20 cellular contexts compared by ENCODE assay signal in the genomic region with DNA sequence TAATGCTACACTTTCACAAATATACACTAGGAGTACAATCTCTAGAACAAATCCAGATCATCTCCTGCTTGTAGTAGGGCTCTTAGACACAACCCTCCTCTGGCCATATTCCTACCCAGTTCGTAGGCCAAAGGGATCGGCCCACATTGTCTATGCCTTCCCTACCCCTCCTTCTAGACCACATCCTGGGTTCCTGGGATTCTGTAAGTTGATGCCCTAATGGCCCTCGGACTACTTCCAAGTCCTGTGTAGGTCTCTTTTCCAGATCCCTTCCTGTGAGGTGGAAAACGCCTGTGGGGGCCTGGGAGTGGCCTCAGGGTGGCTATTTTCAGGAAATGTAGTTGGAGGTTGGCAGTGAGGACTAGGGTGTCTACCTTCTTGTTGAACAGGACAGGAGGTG.
A peak's percentile ranks its signal among the peaks of the same experiment; 100 is the strongest.
DNase-seq lines count a peak whose midpoint lies in the region; ATAC-seq and TF ChIP-seq lines count a peak whose summit lies in the region.
"Had no signal": no experiment of that assay in that cellular context is flagged by ENCODE, and none has a peak within 500 bp of the region (broad histone marks: within the 10 kb centered on the region; RNA-seq: fewer than 3 reads in every experiment).

No MANE protein-coding gene starts in this region.

- H3K36me3 Mint-ChIP-seq in stimulated activated effector memory CD8-positive, alpha-beta T cell treated with anti-CD3 and anti-CD28 coated beads, Interleukin-12 subunit alpha, Interleukin-12 subunit beta, amount 100 ng/mL, for 72 hours = no peaks in the 10 kb centered on the region
- H3K36me3 Mint-ChIP-seq: CD4-positive, CD25-positive, alpha-beta regulatory T cell; IgD-negative memory B cell had no signal

- DNase-seq in right cardiac atrium = no peak
- DNase-seq in left ventricle myocardium inferior = no peak
- DNase-seq in left lobe of liver (ENCODE audit: low spot score) = no peak
- no peak for DNase-seq in stimulated activated effector memory CD8-positive, alpha-beta T cell treated with anti-CD3 and anti-CD28 coated beads, Interleukin-12 subunit alpha, Interleukin-12 subunit beta, amount 100 ng/mL, for 72 hours (ENCODE audit: low spot score in 2 of 2)
- DNase-seq in left colon = no peak
- no peak for DNase-seq in mesendoderm
- DNase-seq in NOMO-1 treated with DMSO at 0.1 percent for 48 hours (lab: John Stamatoyannopoulos, UW; ENCODE audit: unreplicated experiment) = no peak
- DNase-seq: CD4-positive, CD25-positive, alpha-beta regulatory T cell; EL; GF-D8; GOT3; NCI-H1694; NCI-H2081; NCI-H2171 treated with DMSO at 0.1 percent for 48 hours; NCI-H446; NCI-H526; SHP77 had no signal

- no peak overlapping the region for H3K4me3 Mint-ChIP-seq in stimulated activated effector memory CD8-positive, alpha-beta T cell treated with anti-CD3 and anti-CD28 coated beads, Interleukin-12 subunit alpha, Interleukin-12 subunit beta, amount 100 ng/mL, for 72 hours
- H3K4me3 Mint-ChIP-seq: B cell; CD4-positive, CD25-positive, alpha-beta regulatory T cell; IgD-negative memory B cell had no signal

- H3K18ac ChIP-seq in mesendoderm (ENCODE audit: low read length) = no peak overlapping the region

- H3K4ac ChIP-seq in mesendoderm (ENCODE audit: low read depth, low read length) = no peak overlapping the region

- H2BK15ac ChIP-seq in mesendoderm (replicated peaks; ENCODE audit: low read depth) = no peak overlapping the region

- no peak overlapping the region for H3K23ac ChIP-seq in mesendoderm (ENCODE audit: low read length)

- H3K9me3 ChIP-seq in right cardiac atrium (ENCODE audit: control insufficient read depth, low read length) (no peaks in the 10 kb centered on the region), left ventricle myocardium inferior (replicated peaks) (no peaks in the 10 kb centered on the region)
- H3K9me3 ChIP-seq: A549 had no signal

- no peak overlapping the region for H2BK120ac ChIP-seq in mesendoderm (ENCODE audit: low read depth, low read length)

- peaks cover 7% of the 10 kb centered on the region for H3K9me3 Mint-ChIP-seq in stimulated activated effector memory CD8-positive, alpha-beta T cell treated with anti-CD3 and anti-CD28 coated beads, Interleukin-12 subunit alpha, Interleukin-12 subunit beta, amount 100 ng/mL, for 72 hours
- H3K9me3 Mint-ChIP-seq: IgD-negative memory B cell had no signal

- H3K27me3 ChIP-seq in right cardiac atrium (ENCODE audit: control insufficient read depth, insufficient read depth) (no peaks in the 10 kb centered on the region), left ventricle myocardium inferior (ENCODE audit: low read depth) (no peaks in the 10 kb centered on the region), mesendoderm (ENCODE audit: insufficient read depth, low read length, poor library complexity) (no peaks in the 10 kb centered on the region)

- H3K27ac Mint-ChIP-seq in stimulated activated effector memory CD8-positive, alpha-beta T cell treated with anti-CD3 and anti-CD28 coated beads, Interleukin-12 subunit alpha, Interleukin-12 subunit beta, amount 100 ng/mL, for 72 hours = no peak overlapping the region
- H3K27ac Mint-ChIP-seq: B cell; CD4-positive, CD25-positive, alpha-beta regulatory T cell; IgD-negative memory B cell had no signal

- no peak overlapping the region for H3K4me2 ChIP-seq in mesendoderm (ENCODE audit: low read length)
- H3K4me2 ChIP-seq: A549 had no signal

- WGBS in right cardiac atrium = 82% methylated on average over 4 of the region's 4 CpGs
- WGBS in mesendoderm (ENCODE audit: extremely low coverage, insufficient coverage, low lambda C conversion rate) = no CpG with 5 or more reads among the region's 4 CpGs

- TF ChIP-seq CTCF in left ventricle myocardium inferior (IDR thresholded peaks at IDR 0.05; ENCODE audit: borderline replicate concordance) = no peak

- no peaks in the 10 kb centered on the region for H3K4me1 Mint-ChIP-seq in stimulated activated effector memory CD8-positive, alpha-beta T cell treated with anti-CD3 and anti-CD28 coated beads, Interleukin-12 subunit alpha, Interleukin-12 subunit beta, amount 100 ng/mL, for 72 hours
- H3K4me1 Mint-ChIP-seq: B cell; CD4-positive, CD25-positive, alpha-beta regulatory T cell; IgD-negative memory B cell had no signal

- no peak for ATAC-seq in right cardiac atrium
- peak; percentile 8 for ATAC-seq in left lobe of liver
- ATAC-seq in stimulated activated effector memory CD8-positive, alpha-beta T cell treated with anti-CD3 and anti-CD28 coated beads, Interleukin-12 subunit alpha, Interleukin-12 subunit beta, amount 100 ng/mL, for 72 hours = peak; percentile 32
- ATAC-seq in left colon = no peak
- ATAC-seq: A549 had no signal

- H3K56ac ChIP-seq in mesendoderm (ENCODE audit: low read length) = no peak overlapping the region

- no peak overlapping the region for H3K9ac ChIP-seq in mesendoderm (ENCODE audit: low read length)

- intact Hi-C loops in right cardiac atrium (cut with DNase I) (no loop called here), left ventricle myocardium inferior (cut with micrococcal nuclease) (no loop called here), left colon (cut with DNase I, micrococcal nuclease) (no loop called here)

- no peak overlapping the region for H4K5ac ChIP-seq in mesendoderm (ENCODE audit: low read length)

- H3K27ac ChIP-seq in right cardiac atrium (ENCODE audit: low read length) = peak overlapping the region; percentile 30
- H3K27ac ChIP-seq in left ventricle myocardium inferior (replicated peaks) = no peak overlapping the region
- no peak overlapping the region for H3K27ac ChIP-seq in mesendoderm (ENCODE audit: low read depth, low read length)
- H3K27ac ChIP-seq: A549 had no signal

- H3K4me3 ChIP-seq in right cardiac atrium (ENCODE audit: low read length) (no peak overlapping the region), left ventricle myocardium inferior (no peak overlapping the region), mesendoderm (ENCODE audit: low read length) (no peak overlapping the region)
- H3K4me3 ChIP-seq: A549 had no signal

- H3K79me1 ChIP-seq in mesendoderm (ENCODE audit: low read length) = no peaks in the 10 kb centered on the region

- H3K4me1 ChIP-seq in right cardiac atrium (ENCODE audit: control insufficient read depth, insufficient read depth, low read length) (peaks cover 4% of the 10 kb centered on the region), left ventricle myocardium inferior (no peaks in the 10 kb centered on the region), mesendoderm (ENCODE audit: control insufficient read depth, low read depth, low read length) (no peaks in the 10 kb centered on the region)

- no peak overlapping the region for H2BK5ac ChIP-seq in mesendoderm (ENCODE audit: low read length)

- H4K8ac ChIP-seq in mesendoderm (ENCODE audit: low read depth, low read length) = no peak overlapping the region

- no peaks in the 10 kb centered on the region for H3K79me2 ChIP-seq in mesendoderm (ENCODE audit: control insufficient read depth, insufficient read depth, low read length)

- H3K36me3 ChIP-seq in left ventricle myocardium inferior (no peaks in the 10 kb centered on the region), mesendoderm (ENCODE audit: control insufficient read depth, insufficient read depth, low read length) (no peaks in the 10 kb centered on the region)

- H2AK5ac ChIP-seq in mesendoderm (ENCODE audit: low read length) = no peak overlapping the region

Comparison
In these comparisons a context has a peak if more than half of its experiments do, and no peak if none do; other contexts are left out.
1. ATAC-seq: peak in left lobe of liver (single experiment) and stimulated activated effector memory CD8-positive, alpha-beta T cell treated with anti-CD3 and anti-CD28 coated beads, Interleukin-12 subunit alpha, Interleukin-12 subunit beta, amount 100 ng/mL, for 72 hours (single experiment); none in right cardiac atrium (0 of 2) and left colon (single experiment).